16 cellular contexts compared by ENCODE assay signal in genomic region chr19:2487780-2488330, GRCh38. TPM values are rescaled to one million over a fixed set of nuclear protein-coding genes. Genes with fewer than 3 reads are reported as not detected.
A peak's percentile ranks its signal among the peaks of the same experiment; 100 is the strongest.
DNase-seq lines count a peak whose midpoint lies in the region; ATAC-seq, FAIRE-seq and TF ChIP-seq lines count a peak whose summit lies in the region.
"Had no signal": no experiment of that assay in that cellular context is flagged by ENCODE, and none has a peak within 500 bp of the region (broad histone marks: within the 10 kb centered on the region; RNA-seq: fewer than 3 reads in every experiment).

No MANE protein-coding gene starts in this region.

- TF ChIP-seq EP300 in HepG2 (IDR thresholded peaks at IDR 0.05; ENCODE audit: low read depth in 2 of 2, low read length in 2 of 2) (no peak), HepG2 (CRISPR knock-in tag; IDR thresholded peaks at IDR 0.05; ENCODE audit: borderline replicate concordance) (no peak), upper lobe of left lung (IDR thresholded peaks at IDR 0.05) (no peak)

- in situ Hi-C loops in HepG2 (cut with HindIII; ENCODE audit: extremely low pct_ligation_motif_present, low pct_unique_long_range_greater_than_20kb), result no loop called here

- CTCF ChIA-PET in activated CD4-positive, alpha-beta T cell treated with anti-CD3 and anti-CD28 coated beads, Interleukin-2, amount 10 ng/mL, durations not matched to agents 7 days and 5 days (lab: Charles Lee), result interaction anchor here (1.1 kb wide), 1 partner anchor 12 kb away, joined by 3 read pairs; the partner anchor contains the start of gene GADD45B
- CTCF ChIA-PET in HepG2 (lab: Yijun Ruan, JAX; ENCODE audit: low intra/inter-chr PET ratio, low total read pairs), result no interaction called here

- H3K4me1 ChIP-seq in HepG2 (ENCODE audit: insufficient read depth, low read length), result peaks cover 39% of the 10 kb centered on the region
- H3K4me1 ChIP-seq in upper lobe of left lung, result peaks cover 39 to 48% (median 44%) of the 10 kb centered on the region in 4 donors

- H3K27me3 ChIP-seq in dorsolateral prefrontal cortex (peaks cover 0 to 6% (median 0%) of the 10 kb centered on the region in 45 donors), HepG2 (ENCODE audit: control insufficient read depth in 1 of 2, insufficient read depth in 2 of 2, low read length in 2 of 2) (peaks cover 10 to 40% of the 10 kb centered on the region in 2 experiments), upper lobe of left lung (peaks cover 0 to 15% (median 0%) of the 10 kb centered on the region in 4 donors)
- H3K27me3 ChIP-seq: cardiac muscle cell, MG63 had no signal

- H3K4me3 ChIP-seq in dorsolateral prefrontal cortex (peak overlapping the region in 34 of 59 donors; percentile 5 to 68 (median 59)), HepG2 (replicated peaks in 1 of 3; ENCODE audit: insufficient read depth in 1 of 3, low read depth in 2 of 3, low read length in 3 of 3) (no peak overlapping the region), upper lobe of left lung (peak overlapping the region in 2 of 4 donors; percentile 46 to 53)
- H3K4me3 ChIP-seq: cardiac muscle cell, MG63 had no signal

- H3K4me2 ChIP-seq in HepG2 (ENCODE audit: low read depth, low read length), result no peak overlapping the region

- intact Hi-C loops in activated CD4-positive, alpha-beta T cell treated with anti-CD3 and anti-CD28 coated beads, Interleukin-2, amount 10 ng/mL, durations not matched to agents 24 days and 14 days (cut with micrococcal nuclease), result no loop called here
- intact Hi-C loops in dorsolateral prefrontal cortex (cut with DNase I), result no loop called here
- intact Hi-C loops in HepG2 (cut with micrococcal nuclease; ENCODE audit: unreplicated experiment), result no loop called here

- no peak for TF ChIP-seq CTCF in dorsolateral prefrontal cortex (IDR thresholded peaks at IDR 0.05 in 54 of 56, conservative IDR thresholded peaks at IDR 0.05 in 2 of 56; ENCODE audit: low read depth in 1 of 56, partially characterized antibody in 56 of 56)
- no peak for TF ChIP-seq CTCF in HepG2 (CRISPR knock-in tag; IDR thresholded peaks at IDR 0.05)
- no peak for TF ChIP-seq CTCF in upper lobe of left lung (IDR thresholded peaks at IDR 0.05)

- H3K9me3 Mint-ChIP-seq in activated CD4-positive, alpha-beta T cell treated with anti-CD3 and anti-CD28 coated beads, Interleukin-2, amount 10 ng/mL, durations not matched to agents 24 days and 14 days, result peaks cover 5% of the 10 kb centered on the region
- peaks cover 9% of the 10 kb centered on the region for H3K9me3 Mint-ChIP-seq in activated CD4-positive, alpha-beta T cell treated with anti-CD3 and anti-CD28 coated beads, Interleukin-2, amount 10 ng/mL, durations not matched to agents 7 days and 5 days

- WGBS in HepG2 (ENCODE audit: low lambda C conversion rate), result 64% methylated on average over 7 of the region's 22 CpGs
- WGBS in upper lobe of left lung, 2 donors, result 45 to 48% methylated on average over 20 to 22 of the region's 22 CpGs

- H3K27me3 Mint-ChIP-seq in activated CD4-positive, alpha-beta T cell treated with anti-CD3 and anti-CD28 coated beads, Interleukin-2, amount 10 ng/mL, durations not matched to agents 24 days and 14 days, result peaks cover 62% of the 10 kb centered on the region
- H3K27me3 Mint-ChIP-seq in activated CD4-positive, alpha-beta T cell treated with anti-CD3 and anti-CD28 coated beads, Interleukin-2, amount 10 ng/mL, durations not matched to agents 7 days and 5 days, result peaks cover 42% of the 10 kb centered on the region

- peaks cover 16% of the 10 kb centered on the region for H3K4me1 Mint-ChIP-seq in activated CD4-positive, alpha-beta T cell treated with anti-CD3 and anti-CD28 coated beads, Interleukin-2, amount 10 ng/mL, durations not matched to agents 24 days and 14 days
- peaks cover 26% of the 10 kb centered on the region for H3K4me1 Mint-ChIP-seq in activated CD4-positive, alpha-beta T cell treated with anti-CD3 and anti-CD28 coated beads, Interleukin-2, amount 10 ng/mL, durations not matched to agents 7 days and 5 days

- H3K27ac ChIP-seq in dorsolateral prefrontal cortex, result peak overlapping the region in 6 of 59 donors; percentile 14 to 60 (median 44)
- H3K27ac ChIP-seq in HepG2 (ENCODE audit: extremely low read length, insufficient read depth, low read length), result no peak overlapping the region
- peak overlapping the region; percentile 10 to 83 (median 52) for H3K27ac ChIP-seq in upper lobe of left lung
- H3K27ac ChIP-seq: cardiac muscle cell had no signal

- no peak overlapping the region for H2AFZ ChIP-seq in HepG2 (ENCODE audit: low read length)

- ATAC-seq in HepG2 (peak; percentile 51), upper lobe of left lung (ENCODE audit: low FRiP score in 2 of 2) (peak in 1 of 2 donors; percentile 18), GM21737 (IDR thresholded peaks at IDR 0.05; ENCODE audit: unreplicated experiment) (no peak), HG03342 (IDR thresholded peaks at IDR 0.05; ENCODE audit: unreplicated experiment) (no peak)

- peaks cover 4% of the 10 kb centered on the region for H3K36me3 Mint-ChIP-seq in activated CD4-positive, alpha-beta T cell treated with anti-CD3 and anti-CD28 coated beads, Interleukin-2, amount 10 ng/mL, durations not matched to agents 24 days and 14 days (ENCODE audit: low read depth)
- H3K36me3 Mint-ChIP-seq in activated CD4-positive, alpha-beta T cell treated with anti-CD3 and anti-CD28 coated beads, Interleukin-2, amount 10 ng/mL, durations not matched to agents 7 days and 5 days (ENCODE audit: low read depth), result peaks cover 4% of the 10 kb centered on the region

- BruUV-seq in HepG2 (replicated peaks; lab: Mats Ljungman, UMichigan), result no TSS peak

- H3K9ac ChIP-seq in HepG2 (ENCODE audit: insufficient read depth, low read depth, low read length), result no peak overlapping the region

- no peaks in the 10 kb centered on the region for H4K20me1 ChIP-seq in HepG2 (ENCODE audit: insufficient read depth, low read length)

- no peak for FAIRE-seq in HepG2 (lab: Jason Lieb, UNC)

- POLR2A ChIA-PET in activated CD4-positive, alpha-beta T cell treated with anti-CD3 and anti-CD28 coated beads, Interleukin-2, amount 10 ng/mL, durations not matched to agents 7 days and 5 days (lab: Charles Lee), result interaction anchor here (0.6 kb wide), 1 partner anchor 202 kb away, joined by 5 read pairs; no protein-coding TSS in a partner anchor
- POLR2A ChIA-PET in HepG2 (lab: Yijun Ruan, JAX), result interaction anchor here (2.0 kb wide), 1 partner anchor 12 kb away, joined by 7 read pairs; the partner anchor contains the start of gene GADD45B

- H3K27ac Mint-ChIP-seq in activated CD4-positive, alpha-beta T cell treated with anti-CD3 and anti-CD28 coated beads, Interleukin-2, amount 10 ng/mL, durations not matched to agents 24 days and 14 days, result no peak overlapping the region
- H3K27ac Mint-ChIP-seq in activated CD4-positive, alpha-beta T cell treated with anti-CD3 and anti-CD28 coated beads, Interleukin-2, amount 10 ng/mL, durations not matched to agents 7 days and 5 days, result no peak overlapping the region
- H3K27ac Mint-ChIP-seq: activated naive CD8-positive, alpha-beta T cell treated with anti-CD3 and anti-CD28 coated beads for 36 hours had no signal

- peak; percentile 57 for DNase-seq in activated CD4-positive, alpha-beta T cell treated with anti-CD3 and anti-CD28 coated beads, Interleukin-2, amount 10 ng/mL, durations not matched to agents 24 days and 14 days
- no peak for DNase-seq in activated CD4-positive, alpha-beta T cell treated with anti-CD3 and anti-CD28 coated beads, Interleukin-2, amount 10 ng/mL, durations not matched to agents 7 days and 5 days
- no peak for DNase-seq in dorsolateral prefrontal cortex
- no peak for DNase-seq in HepG2 (ENCODE audit: low spot score)
- DNase-seq in upper lobe of left lung, result peak in 1 of 2 donors; percentile 49
- DNase-seq in NCI-H748 (lab: John Stamatoyannopoulos, UW; ENCODE audit: unreplicated experiment), result no peak
- DNase-seq: activated CD4-positive, alpha-beta T cell treated with anti-CD3 and anti-CD28 coated beads for 48 hours; activated naive CD8-positive, alpha-beta T cell treated with anti-CD3 and anti-CD28 coated beads for 36 hours; MG63; NCI-H2081 treated with DMSO at 0.1 percent for 48 hours; NCI-H748 treated with DMSO at 0.1 percent for 48 hours; RPMI8226 had no signal

- H3K36me3 ChIP-seq in HepG2 (replicated peaks in 1 of 2; ENCODE audit: control insufficient read depth in 1 of 2, insufficient read depth in 2 of 2, low read length in 2 of 2) (no peaks in the 10 kb centered on the region), upper lobe of left lung (no peaks in the 10 kb centered on the region)
- H3K36me3 ChIP-seq: cardiac muscle cell, MG63, prostate gland had no signal

- no peak overlapping the region for H3K4me3 Mint-ChIP-seq in activated CD4-positive, alpha-beta T cell treated with anti-CD3 and anti-CD28 coated beads, Interleukin-2, amount 10 ng/mL, durations not matched to agents 24 days and 14 days
- no peak overlapping the region for H3K4me3 Mint-ChIP-seq in activated CD4-positive, alpha-beta T cell treated with anti-CD3 and anti-CD28 coated beads, Interleukin-2, amount 10 ng/mL, durations not matched to agents 7 days and 5 days

- no peak for TF ChIP-seq RAD21 in HepG2 (CRISPR knock-in tag; IDR thresholded peaks at IDR 0.05)

- TF ChIP-seq POLR2A in HepG2 (IDR thresholded peaks at IDR 0.05; ENCODE audit: insufficient read depth in 1 of 2, low read depth in 2 of 2, low read length in 2 of 2) (no peak), upper lobe of left lung (IDR thresholded peaks at IDR 0.05) (no peak)

- no peaks in the 10 kb centered on the region for H3K79me2 ChIP-seq in HepG2 (ENCODE audit: insufficient read depth, low read length)

- H3K9me3 ChIP-seq in HepG2 (ENCODE audit: low read length) (no peaks in the 10 kb centered on the region), upper lobe of left lung (peaks cover 0 to 8% (median 5%) of the 10 kb centered on the region in 4 donors)
- H3K9me3 ChIP-seq: MG63, prostate gland had no signal

RNA-seq across cellular contexts. Expression of gene GADD45B, which starts 11.9 kb away (rescaled TPM):
- total RNA-seq in activated CD4-positive, alpha-beta T cell treated with anti-CD3 and anti-CD28 coated beads, Interleukin-2, amount 10 ng/mL, durations not matched to agents 24 days and 14 days, result 101 and 102 TPM in 2 replicates
- total RNA-seq in activated CD4-positive, alpha-beta T cell treated with anti-CD3 and anti-CD28 coated beads, Interleukin-2, amount 10 ng/mL, durations not matched to agents 7 days and 5 days, result 10 to 100 TPM; 31.2 to 39.2 TPM
- total RNA-seq in dorsolateral prefrontal cortex, result 100 to 1,000 TPM in 25 of 120 experiments, 10 to 100 TPM in 95; 15.8 to 333 (median 47.4) TPM
- total RNA-seq in HepG2 (2016; rRNA removed; fragmentation: Illumina TruSeq; extraction: Trizol), result 3.2 and 4.6 TPM in 2 replicates
- total RNA-seq in HepG2 (2016; cell fraction: cytosol; rRNA removed; fragmentation: Illumina TruSeq; extraction: Trizol; ENCODE audit: low read depth), result 0.71 and 0.91 TPM in 2 replicates
- 3.2 and 6.0 TPM in 2 replicates for total RNA-seq in HepG2 (2016; cell fraction: insoluble cytoplasmic fraction; rRNA removed; fragmentation: Illumina TruSeq; extraction: Trizol)
- 1.8 TPM in 2 replicates for total RNA-seq in HepG2 (2016; cell fraction: membrane; rRNA removed; fragmentation: Illumina TruSeq; extraction: Trizol)
- total RNA-seq in HepG2 (2016; cell fraction: nucleus; rRNA removed; fragmentation: Illumina TruSeq; extraction: Trizol), result 7.3 and 7.6 TPM in 2 replicates
- polyA plus RNA-seq in HepG2 (2011; rRNA removed), result 34.1 and 40.4 TPM in 2 replicates
- polyA plus RNA-seq in HepG2 (2011; cell fraction: cytosol; rRNA removed), result 40.0 and 43.7 TPM in 2 replicates
- 66.8 and 77.1 TPM in 2 replicates for polyA plus RNA-seq in HepG2 (2011; cell fraction: nucleus; rRNA removed)
- 11.3 and 22.4 TPM in 2 replicates for polyA plus RNA-seq in HepG2 (2012)
- polyA plus RNA-seq in HepG2 (2016; cell fraction: cytosol; fragmentation: Illumina TruSeq; extraction: Trizol; ENCODE audit: low read depth), result 1.5 and 1.7 TPM in 2 replicates
- 5.5 and 5.8 TPM in 2 replicates for polyA plus RNA-seq in HepG2 (2016; cell fraction: insoluble cytoplasmic fraction; fragmentation: Illumina TruSeq; extraction: Trizol; ENCODE audit: low read depth)
- polyA plus RNA-seq in HepG2 (2016; cell fraction: membrane; fragmentation: Illumina TruSeq; extraction: Trizol; ENCODE audit: low read depth), result 2.3 and 2.5 TPM in 2 replicates
- polyA plus RNA-seq in HepG2 (2016; cell fraction: nucleus; fragmentation: Illumina TruSeq; extraction: Trizol; ENCODE audit: insufficient read depth, low read depth), result 16.6 and 21.3 TPM in 2 replicates
- polyA minus RNA-seq in HepG2 (2011; rRNA and poly(A)+ RNA removed; ENCODE audit: low replicate concordance), result 22.5 and 88.0 TPM in 2 replicates
- 12.3 and 15.6 TPM in 2 replicates for polyA minus RNA-seq in HepG2 (2011; cell fraction: cytosol; rRNA and poly(A)+ RNA removed)
- 35.0 and 45.0 TPM in 2 replicates for polyA minus RNA-seq in HepG2 (2011; cell fraction: nucleus; rRNA and poly(A)+ RNA removed)
- 100 to 1,000 TPM in 4 of 6 donors, 10 to 100 TPM in 2; 93.2 to 247 (median 139) TPM for total RNA-seq in upper lobe of left lung

RNA-seq across cellular contexts. Expression of gene LMNB2, which starts 31.1 kb away (rescaled TPM):
- total RNA-seq in activated CD4-positive, alpha-beta T cell treated with anti-CD3 and anti-CD28 coated beads, Interleukin-2, amount 10 ng/mL, durations not matched to agents 24 days and 14 days, result 120 TPM in 2 replicates
- total RNA-seq in activated CD4-positive, alpha-beta T cell treated with anti-CD3 and anti-CD28 coated beads, Interleukin-2, amount 10 ng/mL, durations not matched to agents 7 days and 5 days, result 100 to 1,000 TPM; 101 to 113 TPM
- 10 to 100 TPM; 13.4 to 25.1 (median 18.3) TPM for total RNA-seq in dorsolateral prefrontal cortex
- 93.6 and 105 TPM in 2 replicates for total RNA-seq in HepG2 (2016; rRNA removed; fragmentation: Illumina TruSeq; extraction: Trizol)
- 8.6 and 9.2 TPM in 2 replicates for total RNA-seq in HepG2 (2016; cell fraction: cytosol; rRNA removed; fragmentation: Illumina TruSeq; extraction: Trizol; ENCODE audit: low read depth)
- 80.4 and 107 TPM in 2 replicates for total RNA-seq in HepG2 (2016; cell fraction: insoluble cytoplasmic fraction; rRNA removed; fragmentation: Illumina TruSeq; extraction: Trizol)
- total RNA-seq in HepG2 (2016; cell fraction: membrane; rRNA removed; fragmentation: Illumina TruSeq; extraction: Trizol), result 34.1 and 36.1 TPM in 2 replicates
- total RNA-seq in HepG2 (2016; cell fraction: nucleus; rRNA removed; fragmentation: Illumina TruSeq; extraction: Trizol), result 44.6 and 52.0 TPM in 2 replicates
- polyA plus RNA-seq in HepG2 (2011; rRNA removed), result 77.2 and 89.7 TPM in 2 replicates
- 83.5 and 98.7 TPM in 2 replicates for polyA plus RNA-seq in HepG2 (2011; cell fraction: cytosol; rRNA removed)
- polyA plus RNA-seq in HepG2 (2011; cell fraction: nucleus; rRNA removed), result 75.2 and 87.6 TPM in 2 replicates
- 40.0 and 41.8 TPM in 2 replicates for polyA plus RNA-seq in HepG2 (2012)
- polyA plus RNA-seq in HepG2 (2016; cell fraction: cytosol; fragmentation: Illumina TruSeq; extraction: Trizol; ENCODE audit: low read depth), result 7.1 and 7.6 TPM in 2 replicates
- 74.9 and 86.7 TPM in 2 replicates for polyA plus RNA-seq in HepG2 (2016; cell fraction: insoluble cytoplasmic fraction; fragmentation: Illumina TruSeq; extraction: Trizol; ENCODE audit: low read depth)
- polyA plus RNA-seq in HepG2 (2016; cell fraction: membrane; fragmentation: Illumina TruSeq; extraction: Trizol; ENCODE audit: low read depth), result 19.0 and 21.3 TPM in 2 replicates
- 75.4 and 76.1 TPM in 2 replicates for polyA plus RNA-seq in HepG2 (2016; cell fraction: nucleus; fragmentation: Illumina TruSeq; extraction: Trizol; ENCODE audit: insufficient read depth, low read depth)
- 106 and 107 TPM in 2 replicates for polyA minus RNA-seq in HepG2 (2011; rRNA and poly(A)+ RNA removed; ENCODE audit: low replicate concordance)
- 35.3 and 37.2 TPM in 2 replicates for polyA minus RNA-seq in HepG2 (2011; cell fraction: cytosol; rRNA and poly(A)+ RNA removed)
- 14.4 and 16.7 TPM in 2 replicates for polyA minus RNA-seq in HepG2 (2011; cell fraction: nucleus; rRNA and poly(A)+ RNA removed)
- 10 to 100 TPM; 15.7 to 49.7 (median 28.2) TPM for total RNA-seq in upper lobe of left lung

Comparison
In these comparisons a context has a peak if more than half of its experiments do, and no peak if none do; other contexts are left out.
1. H3K4me3 ChIP-seq: peak in dorsolateral prefrontal cortex (34 of 59); none in HepG2 (0 of 3).